In the genomic region with DNA sequence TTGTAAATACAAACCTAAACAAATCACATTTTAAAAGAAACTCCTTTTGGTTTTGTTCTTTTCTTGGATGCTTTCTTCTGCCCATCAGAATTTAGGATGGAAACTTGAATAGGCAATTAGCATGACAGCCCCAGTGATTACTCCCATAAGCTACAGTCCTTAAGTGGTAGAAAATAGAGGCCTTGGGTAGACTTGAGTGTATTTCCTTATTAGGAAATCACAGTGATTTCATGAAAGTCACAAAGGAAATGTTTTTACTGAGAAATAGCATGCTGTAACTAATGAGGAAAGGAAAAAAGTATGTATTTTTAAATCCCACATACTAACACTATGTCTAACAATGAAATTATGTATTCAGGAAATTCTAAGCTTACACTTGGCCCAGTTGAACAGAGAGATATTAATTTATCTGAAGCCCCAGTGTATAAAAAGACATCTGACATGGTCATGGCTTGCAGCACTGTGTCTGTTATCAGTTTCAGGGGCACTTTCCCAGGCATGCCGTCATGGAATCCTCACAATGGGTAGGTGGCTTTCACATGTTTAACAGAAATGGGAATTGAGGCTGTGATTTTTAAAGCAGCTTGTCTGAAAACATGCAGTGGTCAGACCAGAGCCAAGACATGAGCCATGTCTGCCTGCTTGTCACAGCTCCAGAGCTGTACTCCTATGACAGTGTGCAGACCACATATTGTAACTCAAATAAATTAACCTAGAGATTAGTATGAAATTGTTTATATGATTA, we compare ENCODE assay signal across 14 cellular contexts.
A peak's percentile ranks its signal among the peaks of the same experiment; 100 is the strongest.
DNase-seq lines count a peak whose midpoint lies in the region; ATAC-seq and TF ChIP-seq lines count a peak whose summit lies in the region.
"Had no signal": no experiment of that assay in that cellular context is flagged by ENCODE, and none has a peak within 500 bp of the region (broad histone marks: within the 10 kb centered on the region; RNA-seq: fewer than 3 reads in every experiment).

No MANE protein-coding gene starts in this region.

- peaks cover 2% of the 10 kb centered on the region for H3K9me3 Mint-ChIP-seq in nephron

- H3K4me3 ChIP-seq in AG04449 (ENCODE audit: low read depth, low read length), result no peak overlapping the region
- H3K4me3 ChIP-seq in fibroblast of lung (replicated peaks in 1 of 4; ENCODE audit: control extremely low read depth in 1 of 4, insufficient read depth in 1 of 4, low read depth in 3 of 4, low read length in 4 of 4), result no peak overlapping the region
- H3K4me3 ChIP-seq: testis had no signal

- H4K20me1 ChIP-seq in fibroblast of lung (ENCODE audit: control insufficient read depth, extremely low read depth, insufficient read depth, low read length), result no peaks in the 10 kb centered on the region

- H3K36me3 ChIP-seq in fibroblast of lung (ENCODE audit: control insufficient read depth, insufficient read depth, low read length), result no peaks in the 10 kb centered on the region

- peak; percentile 23 for DNase-seq in AG04449 (ENCODE audit: low read depth, low spot score)
- peak; percentile 81 for DNase-seq in SK-N-DZ (ENCODE audit: low spot score)
- DNase-seq in fibroblast of lung (ENCODE audit: low read depth in 2 of 2), result peak; percentile 27 to 31
- DNase-seq in stimulated activated CD4-positive, alpha-beta T cell treated with anti-CD3 and anti-CD28 coated beads, Interleukin-4, amount 100 ng/mL, for 24 hours, result no peak
- DNase-seq: activated effector memory CD4-positive, alpha-beta T cell treated with anti-CD3 and anti-CD28 coated beads, Interleukin-2, amount 50 U/mL, for 16 hours; GF-D8; NCI-H187; NCI-H526 treated with DMSO at 0.1 percent for 48 hours; testis had no signal

- H3K4me2 ChIP-seq in fibroblast of lung (ENCODE audit: extremely low read depth, insufficient read depth, low read length), result no peak overlapping the region

- H3K4me1 Mint-ChIP-seq in nephron, result peaks cover 5% of the 10 kb centered on the region

- no peak overlapping the region for H3K27ac ChIP-seq in fibroblast of lung (ENCODE audit: insufficient read depth, low read length)
- H3K27ac ChIP-seq: testis had no signal

- peak overlapping the region in 2 of 3 experiments; percentile 75 to 83 for H3K27ac Mint-ChIP-seq in nephron

- POLR2A ChIA-PET in AG04449 (lab: Yijun Ruan, JAX), result interaction anchor here (0.6 kb wide), 1 partner anchor 10 kb away, joined by 3 read pairs; no protein-coding TSS in a partner anchor

- no peaks in the 10 kb centered on the region for H3K79me2 ChIP-seq in fibroblast of lung (ENCODE audit: control insufficient read depth, insufficient read depth, low read length)

- peaks cover 6% of the 10 kb centered on the region for H3K27me3 Mint-ChIP-seq in nephron (ENCODE audit: low read depth)

- no peaks in the 10 kb centered on the region for H3K36me3 Mint-ChIP-seq in nephron (ENCODE audit: low read depth)

- no peak overlapping the region for H3K4me3 Mint-ChIP-seq in nephron

- TF ChIP-seq CTCF in AG04449 (IDR thresholded peaks at IDR 0.05; ENCODE audit: insufficient read depth, low read length, missing control alignments), result no peak
- no peak for TF ChIP-seq CTCF in fibroblast of lung (conservative IDR thresholded peaks at IDR 0.05 in 1 of 2, IDR thresholded peaks at IDR 0.05 in 1 of 2; ENCODE audit: low read depth in 1 of 2, low read length in 2 of 2)
- TF ChIP-seq CTCF in nephron (IDR thresholded peaks at IDR 0.05; ENCODE audit: unreplicated experiment in 3 of 3), result no peak

- no peak overlapping the region for H2AFZ ChIP-seq in fibroblast of lung (ENCODE audit: low read length)

- peaks cover 2% of the 10 kb centered on the region for H3K4me1 ChIP-seq in fibroblast of lung (ENCODE audit: control insufficient read depth, extremely low read depth, insufficient read depth, low read length)
- H3K4me1 ChIP-seq: testis had no signal

- no peak overlapping the region for H3K9ac ChIP-seq in fibroblast of lung (ENCODE audit: insufficient read depth, low read length)

- no peaks in the 10 kb centered on the region for H3K27me3 ChIP-seq in fibroblast of lung (ENCODE audit: control insufficient read depth, insufficient read depth, low read length)
- H3K27me3 ChIP-seq: testis had no signal

- H3K9me3 ChIP-seq in fibroblast of lung (ENCODE audit: control insufficient read depth, insufficient read depth, low read depth, low read length), result no peaks in the 10 kb centered on the region
- H3K9me3 ChIP-seq: testis had no signal

- ATAC-seq in HG03280 (IDR thresholded peaks at IDR 0.05; ENCODE audit: unreplicated experiment) (no peak), HG03565 (IDR thresholded peaks at IDR 0.05; ENCODE audit: unreplicated experiment) (no peak), GM18873 (IDR thresholded peaks at IDR 0.05; ENCODE audit: low FRiP score, unreplicated experiment) (no peak)
- ATAC-seq: Panc1 had no signal

- CTCF ChIA-PET in AG04449 (lab: Yijun Ruan, JAX), result interaction anchor here (1.1 to 1.5 kb wide), 4 partner anchors 13 to 371 kb away, joined by 3 to 6 read pairs (median 4); no protein-coding TSS in a partner anchor
